In genomic region chr12:4290011-4290790, GRCh38 we compare ENCODE assay signal across 1 cellular context.
TF ChIP-seq lines count a peak whose summit lies in the region.

No MANE protein-coding gene starts in this region.

TF ChIP-seq in GM23338, 12 proteins besides CTCF, POLR2A, EP300 and RAD21 (continued from another document):
- no peak for TF ChIP-seq ZNF462 (CRISPR knock-in tag; IDR thresholded peaks at IDR 0.05)
- TF ChIP-seq ETS1 (IDR thresholded peaks at IDR 0.05): no peak
- no peak for TF ChIP-seq ZNF331 (CRISPR knock-in tag; IDR thresholded peaks at IDR 0.05; ENCODE audit: low read depth)
- no peak for TF ChIP-seq POLR2AphosphoS5 (IDR thresholded peaks at IDR 0.05; ENCODE audit: low read depth)
